ENCODE assay signal across 17 cellular contexts in the genomic region with DNA sequence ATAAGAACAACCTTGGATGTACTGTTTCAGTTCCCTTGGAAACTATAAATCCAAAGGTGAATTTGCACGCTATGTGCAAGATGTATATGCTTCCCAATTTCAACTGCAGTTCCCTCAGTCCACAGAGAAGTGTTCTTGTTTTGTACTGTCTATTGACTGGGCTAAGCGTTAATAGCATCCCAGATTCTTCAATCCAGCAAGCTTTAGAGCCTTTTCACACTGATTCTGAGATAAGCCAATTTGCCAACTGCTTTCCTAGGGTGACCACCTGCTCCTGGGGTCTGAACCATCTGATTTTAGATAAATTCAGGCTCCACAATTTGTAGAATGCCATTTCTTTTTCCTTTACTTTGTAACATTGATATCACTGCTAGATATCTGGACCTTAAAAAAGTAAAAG.
DNase-seq lines count a peak whose midpoint lies in the region; ATAC-seq and TF ChIP-seq lines count a peak whose summit lies in the region.
"Had no signal": no experiment of that assay in that cellular context is flagged by ENCODE, and none has a peak within 500 bp of the region (broad histone marks: within the 10 kb centered on the region; RNA-seq: fewer than 3 reads in every experiment).

No MANE protein-coding gene starts in this region.

- DNase-seq in NCI-H345 treated with DMSO at 0.1 percent for 48 hours (lab: John Stamatoyannopoulos, UW; ENCODE audit: unreplicated experiment) (peak; percentile 40), NCI-H345 (lab: John Stamatoyannopoulos, UW) (no peak), NCI-H146 treated with DMSO at 0.1 percent for 48 hours (lab: John Stamatoyannopoulos, UW; ENCODE audit: unreplicated experiment) (peak; percentile 91), NCI-H82 treated with DMSO at 0.1 percent for 48 hours (lab: John Stamatoyannopoulos, UW; ENCODE audit: unreplicated experiment) (peak; percentile 73)
- DNase-seq: Calu3, GDM1, MM.1S, NCI-H187, NCI-H510A treated with DMSO at 0.1 percent for 48 hours, Right ventricle myocardium superior, RPMI8226, T-helper 1 cell had no signal

- ATAC-seq in HG03439 (IDR thresholded peaks at IDR 0.05; ENCODE audit: unreplicated experiment) (no peak), SK-N-SH treated with all-trans-retinoic acid at 6 μM for 48 hours (no peak), HG03039 (IDR thresholded peaks at IDR 0.05; ENCODE audit: unreplicated experiment) (no peak)
- ATAC-seq: GM12878, HCT116 had no signal

TF ChIP-seq in SK-N-SH treated with all-trans-retinoic acid at 6 μM for 48 hours, 23 proteins besides CTCF, POLR2A, EP300 and RAD21:
- TF ChIP-seq CSDC2 (CRISPR knock-in tag; IDR thresholded peaks at IDR 0.05) (no peak), SNAI2 (CRISPR knock-in tag; IDR thresholded peaks at IDR 0.05) (no peak), ESRRG (CRISPR knock-in tag; IDR thresholded peaks at IDR 0.05) (no peak), ZNF8 (CRISPR knock-in tag; IDR thresholded peaks at IDR 0.05) (no peak), ARNTL (CRISPR knock-in tag; IDR thresholded peaks at IDR 0.05; ENCODE audit: borderline replicate concordance, low read depth) (no peak), ISL1 (CRISPR knock-in tag; IDR thresholded peaks at IDR 0.05) (no peak), ZC3H10 (CRISPR knock-in tag; IDR thresholded peaks at IDR 0.05) (no peak), RARB (CRISPR knock-in tag; IDR thresholded peaks at IDR 0.05) (no peak), PPARA (CRISPR knock-in tag; IDR thresholded peaks at IDR 0.05; ENCODE audit: borderline replicate concordance) (no peak)
